In genomic region chr10:85667638-85668233, GRCh38 we compare ENCODE assay signal across 1 cellular context.
TF ChIP-seq lines count a peak whose summit lies in the region.

No MANE protein-coding gene starts in this region.

TF ChIP-seq in GM23338, 12 proteins besides CTCF, POLR2A, EP300 and RAD21:
- no peak for TF ChIP-seq ZNF462 (CRISPR knock-in tag; IDR thresholded peaks at IDR 0.05)
- TF ChIP-seq NANOG (IDR thresholded peaks at IDR 0.05; ENCODE audit: borderline replicate concordance) = no peak
- no peak for TF ChIP-seq ZNF331 (CRISPR knock-in tag; IDR thresholded peaks at IDR 0.05; ENCODE audit: low read depth)
- no peak for TF ChIP-seq STAT1 (IDR thresholded peaks at IDR 0.05; ENCODE audit: unreplicated experiment)
- TF ChIP-seq ZNF114 (CRISPR knock-in tag; IDR thresholded peaks at IDR 0.05) = no peak
TF ChIP-seq in GM23338: peak in this region for 0.
